ENCODE assay signal across 8 cellular contexts in the genomic region with DNA sequence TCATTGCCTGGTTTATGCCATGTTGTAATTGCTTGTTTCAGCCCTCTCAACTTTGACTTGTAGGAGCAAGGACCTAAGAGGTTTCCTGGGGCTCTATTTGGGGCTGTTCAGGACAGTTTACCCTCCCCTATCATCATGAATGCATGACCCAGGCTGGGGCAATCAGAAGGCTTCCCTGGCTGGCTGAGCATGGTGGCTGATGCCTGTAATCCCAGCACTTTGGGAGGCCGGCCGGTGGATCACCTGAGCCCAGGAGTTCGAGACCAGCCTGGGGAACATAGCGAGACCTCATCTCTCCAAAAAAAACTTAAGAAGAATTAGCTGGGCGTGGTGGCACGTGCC. TPM values are rescaled to one million over a fixed set of nuclear protein-coding genes. Genes with fewer than 3 reads are reported as not detected.
DNase-seq lines count a peak whose midpoint lies in the region; ATAC-seq and TF ChIP-seq lines count a peak whose summit lies in the region.

No MANE protein-coding gene starts in this region.

- H3K27ac ChIP-seq in Panc1 (ENCODE audit: low read length) (peak overlapping the region; percentile 84), psoas muscle (peak overlapping the region; percentile 71)

- H3K36me3 ChIP-seq in Caco-2 (ENCODE audit: control insufficient read depth, insufficient read depth, low read length) = no peaks in the 10 kb centered on the region
- H3K36me3 ChIP-seq in Panc1 (ENCODE audit: control insufficient read depth, insufficient read depth, low read length) = no peaks in the 10 kb centered on the region
- no peaks in the 10 kb centered on the region for H3K36me3 ChIP-seq in psoas muscle (ENCODE audit: insufficient read depth in 1 of 2, low read depth in 1 of 2)

- CTCF ChIA-PET in Caco-2 (lab: Charles Lee) (interaction anchor here (0.6 to 2.5 kb wide), 28 partner anchors 9 to 396 kb away, joined by 3 to 155 read pairs (median 6); partner anchors contain the start of genes CCDC124, GDF15, JUND and MPV17L2), Panc1 (lab: Charles Lee) (interaction anchor here (0.5 to 2.1 kb wide), 11 partner anchors 10 to 1790 kb away, joined by 3 to 11 read pairs (median 4); partner anchors contain the start of gene JUND)

- peak overlapping the region; percentile 71 for H3K4me3 Mint-ChIP-seq in Caco-2 (ENCODE audit: unreplicated experiment)

- peaks cover 12% of the 10 kb centered on the region for H3K4me1 Mint-ChIP-seq in Caco-2 (ENCODE audit: low read depth, unreplicated experiment)

- intact Hi-C loops in Caco-2 (cut with micrococcal nuclease; ENCODE audit: unreplicated experiment) (loop anchor here (2.0 kb wide), 1 partner anchor 136 kb away; the partner anchor contains the start of gene MPV17L2), Panc1 (cut with micrococcal nuclease; ENCODE audit: unreplicated experiment) (no loop called here), psoas muscle (cut with DNase I) (no loop called here)

- H3K27ac Mint-ChIP-seq in Caco-2 (ENCODE audit: unreplicated experiment) = peak overlapping the region; percentile 74

- H3K4me1 ChIP-seq in Caco-2 (peaks cover 7% of the 10 kb centered on the region; the same call in 1 of the 2 replicates), Panc1 (ENCODE audit: control insufficient read depth, insufficient read depth, low read length) (peaks cover 7% of the 10 kb centered on the region), psoas muscle (peaks cover 17% of the 10 kb centered on the region)

- DNase-seq in Caco-2 = no peak
- DNase-seq in Panc1 (ENCODE audit: low read depth, low spot score) = no peak
- DNase-seq in fibroblast of mammary gland (ENCODE audit: low read depth) = no peak
- DNase-seq in psoas muscle = no peak
- no peak for DNase-seq in NCI-H2227 treated with DMSO at 0.1 percent for 48 hours (lab: John Stamatoyannopoulos, UW)
- DNase-seq in NCI-H146 (lab: John Stamatoyannopoulos, UW) = no peak

- in situ Hi-C loops in Panc1 (cut with HindIII; ENCODE audit: low pct_unique_long_range_greater_than_20kb, low sequenced_read_pairs) = no loop called here

- 26 to 47% (median 38%) methylated on average over 6 of the region's 6 CpGs for WGBS in psoas muscle, 3 donors

- no peaks in the 10 kb centered on the region for H3K27me3 ChIP-seq in Caco-2 (replicated peaks; ENCODE audit: control insufficient read depth, insufficient read depth, low read length)
- H3K27me3 ChIP-seq in Panc1 (ENCODE audit: control insufficient read depth, insufficient read depth, low read length) = no peaks in the 10 kb centered on the region
- no peaks in the 10 kb centered on the region for H3K27me3 ChIP-seq in psoas muscle (ENCODE audit: insufficient read depth in 3 of 3, low read length in 2 of 3)

- H3K27me3 Mint-ChIP-seq in Caco-2 (ENCODE audit: insufficient read depth, unreplicated experiment) = no peaks in the 10 kb centered on the region

- ATAC-seq in Panc1 (no peak), psoas muscle (no peak), GM21786 (IDR thresholded peaks at IDR 0.05; ENCODE audit: unreplicated experiment) (no peak), GM21515 (IDR thresholded peaks at IDR 0.05; ENCODE audit: unreplicated experiment) (no peak)

- POLR2A ChIA-PET in Caco-2 (lab: Charles Lee) (interaction anchor here (0.5 to 2.0 kb wide), 13 partner anchors 11 to 470 kb away, joined by 3 to 120 read pairs (median 4); partner anchors contain the start of genes GDF15, JUND and PGPEP1), Panc1 (lab: Charles Lee) (interaction anchor here (0.6 kb wide), 1 partner anchor 77 kb away, joined by 7 read pairs; no protein-coding TSS in a partner anchor)

- TF ChIP-seq CTCF in Caco-2 (IDR thresholded peaks at IDR 0.05; ENCODE audit: insufficient read depth in 1 of 2, low read depth in 1 of 2, low read length in 1 of 2, severe bottlenecking in 1 of 2, unreplicated experiment in 1 of 2) (no peak), Panc1 (IDR thresholded peaks at IDR 0.05) (no peak), fibroblast of mammary gland (conservative IDR thresholded peaks at IDR 0.05; ENCODE audit: control insufficient read depth, insufficient read depth, low read depth, low read length) (no peak), psoas muscle (IDR thresholded peaks at IDR 0.05) (no peak)

- peaks cover 5% of the 10 kb centered on the region for H3K36me3 Mint-ChIP-seq in Caco-2 (ENCODE audit: insufficient read depth, unreplicated experiment)

- H3K9me3 Mint-ChIP-seq in Caco-2 (ENCODE audit: unreplicated experiment) = no peaks in the 10 kb centered on the region

- BruUV-seq in Caco-2 (replicated peaks; lab: Mats Ljungman, UMichigan) = TSS peak; percentile 92
- no TSS peak for BruUV-seq in Panc1 (replicated peaks; lab: Mats Ljungman, UMichigan)

- H3K4me3 ChIP-seq in Caco-2 (ENCODE audit: low read depth, low read length) = peak overlapping the region; percentile 35
- H3K4me3 ChIP-seq in Panc1 (ENCODE audit: low read depth in 2 of 2, low read length in 2 of 2) = peak overlapping the region; percentile 31 to 51
- peak overlapping the region; percentile 43 for H3K4me3 ChIP-seq in fibroblast of mammary gland (ENCODE audit: control insufficient read depth, low read depth, low read length)
- H3K4me3 ChIP-seq in psoas muscle = peak overlapping the region; percentile 58

- H3K9me3 ChIP-seq in Caco-2 = no peaks in the 10 kb centered on the region
- H3K9me3 ChIP-seq in Panc1 (ENCODE audit: control insufficient read depth, insufficient read depth, low read depth, low read length) = no peaks in the 10 kb centered on the region
- no peaks in the 10 kb centered on the region for H3K9me3 ChIP-seq in psoas muscle

RNA-seq across cellular contexts. Expression of gene LSM4, which starts 6.1 kb away (rescaled TPM):
- total RNA-seq in Caco-2 (2022) (184 and 186 TPM in 2 replicates), Panc1 (2021; ENCODE audit: unreplicated experiment) (209 TPM), psoas muscle (100 to 1,000 TPM in 2 of 4 donors, 10 to 100 TPM in 2; 87.9 to 136 (median 112) TPM)
- polyA plus RNA-seq in Panc1 (2012; ENCODE audit: insufficient read length) = 226 TPM
- 100 to 1,000 TPM; 118 to 215 (median 139) TPM for polyA plus RNA-seq in psoas muscle

RNA-seq across cellular contexts. Expression of gene PGPEP1, which starts 11.4 kb away (rescaled TPM):
- 25.6 and 26.0 TPM in 2 replicates for total RNA-seq in Caco-2 (2022)
- total RNA-seq in Panc1 (2021; ENCODE audit: unreplicated experiment) = 36.3 TPM
- polyA plus RNA-seq in Panc1 (2012; ENCODE audit: insufficient read length) = 24.0 TPM
- 10 to 100 TPM; 18.3 to 47.8 (median 31.7) TPM for total RNA-seq in psoas muscle
- 10 to 100 TPM in 1 of 3 donors, 1 to 10 TPM in 2; 8.0 to 13.8 (median 9.1) TPM for polyA plus RNA-seq in psoas muscle

RNA-seq across cellular contexts. Expression of gene JUND, which starts 47.6 kb away (rescaled TPM):
- total RNA-seq in Caco-2 (2022) (75.5 and 78.8 TPM in 2 replicates), Panc1 (2021; ENCODE audit: unreplicated experiment) (130 TPM), psoas muscle (10 to 100 TPM; 68.0 to 77.1 (median 72.1) TPM)
- 179 TPM for polyA plus RNA-seq in Panc1 (2012; ENCODE audit: insufficient read length)
- 10 to 100 TPM; 22.7 to 40.3 (median 38.9) TPM for polyA plus RNA-seq in psoas muscle

RNA-seq across cellular contexts. Expression of gene IQCN, which starts 54.8 kb away (rescaled TPM):
- 1.5 and 2.1 TPM in 2 replicates for total RNA-seq in Caco-2 (2022)
- 2.5 TPM for total RNA-seq in Panc1 (2021; ENCODE audit: unreplicated experiment)
- 2.2 TPM for polyA plus RNA-seq in Panc1 (2012; ENCODE audit: insufficient read length)
- total RNA-seq in psoas muscle = 1 to 10 TPM in 1 of 4 donors, under 1 TPM in 3; 0.32 to 1.5 (median 0.43) TPM
- under 1 TPM; 0.12 to 0.57 (median 0.17) TPM for polyA plus RNA-seq in psoas muscle

RNA-seq across cellular contexts. Expression of gene GDF15, which starts 57.0 kb away (rescaled TPM):
- total RNA-seq in Caco-2 (2022) (55.3 and 56.1 TPM in 2 replicates), Panc1 (2021; ENCODE audit: unreplicated experiment) (335 TPM), psoas muscle (1 to 10 TPM in 2 of 4 donors, under 1 TPM in 2; 0.50 to 8.5 (median 2.2) TPM)
- polyA plus RNA-seq in Panc1 (2012; ENCODE audit: insufficient read length) = 712 TPM
- 10 to 100 TPM in 1 of 3 donors, under 1 TPM in 2; 0.27 to 37.1 (median 0.35) TPM for polyA plus RNA-seq in psoas muscle
